In genomic region chr19:5688262-5688881, GRCh38 we compare ENCODE assay signal across 17 cellular contexts. TPM values are rescaled to one million over a fixed set of nuclear protein-coding genes. Genes with fewer than 3 reads are reported as not detected.
DNase-seq lines count a peak whose midpoint lies in the region; ATAC-seq, FAIRE-seq and TF ChIP-seq lines count a peak whose summit lies in the region.
"Not testable (repeated sequence)": the region's sequence is repeated elsewhere in the genome, so short reads cannot be mapped to it uniquely, and the experiment has no call there.
"Had no signal": no experiment of that assay in that cellular context is flagged by ENCODE, and none has a peak within 500 bp of the region (broad histone marks: within the 10 kb centered on the region; RNA-seq: fewer than 3 reads in every experiment).

No MANE protein-coding gene starts in this region.

- H3K9me3 ChIP-seq in HepG2 (ENCODE audit: low read length), result not testable (repeated sequence)

- TF ChIP-seq RAD21 in HepG2 (CRISPR knock-in tag; IDR thresholded peaks at IDR 0.05), result not testable (repeated sequence)

- not testable (repeated sequence) for H3K27me3 Mint-ChIP-seq in IgD-negative memory B cell; activated CD4-positive, alpha-beta memory T cell treated with anti-CD3 and anti-CD28 coated beads for 36 hours; dendritic cell treated with granulocyte-macrophage colony-stimulating factor and Interleukin-4, amounts not matched to agents 40 ng/mL and 50 ng/mL, for 4 days; nephron progenitor cell (ENCODE audit: low read depth, poor library complexity); stimulated activated naive B cell treated with anti-CD40 and anti-IgM and Interleukin-4, amounts not matched to agents 10 μg/mL and 1 μg/mL and 100 μg/mL, for 72 hours
- peaks cover 13% of the 10 kb centered on the region for H3K27me3 Mint-ChIP-seq in activated naive CD4-positive, alpha-beta T cell treated with anti-CD3 and anti-CD28 coated beads, Interleukin-2, amount 10 ng/mL, durations not matched to agents 7 days and 5 days

- TF ChIP-seq POLR2A in HepG2 (IDR thresholded peaks at IDR 0.05; ENCODE audit: insufficient read depth in 1 of 2, low read depth in 2 of 2, low read length in 2 of 2), result not testable (repeated sequence)

- H3K27ac ChIP-seq in 22Rv1, result peak overlapping the region; percentile 92
- H3K27ac ChIP-seq in HepG2 (ENCODE audit: extremely low read length, insufficient read depth, low read length), result not testable (repeated sequence)

- H3K4me1 ChIP-seq in HepG2 (ENCODE audit: insufficient read depth, low read length), result peaks cover 34% of the 10 kb centered on the region

- CTCF ChIA-PET in activated CD4-positive, alpha-beta memory T cell treated with anti-CD3 and anti-CD28 coated beads for 36 hours (lab: Charles Lee), result interaction anchor here (1.1 to 5.6 kb wide), 7 partner anchors 13 to 116 kb away, joined by 4 to 103 read pairs (median 6); partner anchors contain the start of genes CATSPERD, LONP1, NRTN and SAFB
- CTCF ChIA-PET in activated naive CD4-positive, alpha-beta T cell treated with anti-CD3 and anti-CD28 coated beads, Interleukin-2, amount 10 ng/mL, durations not matched to agents 7 days and 5 days (lab: Charles Lee), result interaction anchor here (0.6 to 2.0 kb wide), 4 partner anchors 9 to 1949 kb away, joined by 3 to 11 read pairs (median 4); partner anchors contain the start of genes CATSPERD and LONP1
- CTCF ChIA-PET in HepG2 (lab: Yijun Ruan, JAX; ENCODE audit: low intra/inter-chr PET ratio, low total read pairs), result interaction anchor here (0.7 kb wide), 1 partner anchor 66 kb away, joined by 3 read pairs; the partner anchor contains the start of gene SAFB2

- peak overlapping the region in 1 of 3 donors; percentile 48 for H3K27ac Mint-ChIP-seq in IgD-negative memory B cell
- H3K27ac Mint-ChIP-seq in activated CD4-positive, alpha-beta memory T cell treated with anti-CD3 and anti-CD28 coated beads for 36 hours; activated naive CD4-positive, alpha-beta T cell treated with anti-CD3 and anti-CD28 coated beads, Interleukin-2, amount 10 ng/mL, durations not matched to agents 7 days and 5 days; nephron progenitor cell: not testable (repeated sequence)
- H3K27ac Mint-ChIP-seq in dendritic cell treated with granulocyte-macrophage colony-stimulating factor and Interleukin-4, amounts not matched to agents 40 ng/mL and 50 ng/mL, for 4 days, result peak overlapping the region; percentile 87
- H3K27ac Mint-ChIP-seq in stimulated activated naive B cell treated with anti-CD40 and anti-IgM and Interleukin-4, amounts not matched to agents 10 μg/mL and 1 μg/mL and 100 μg/mL, for 72 hours, result peak overlapping the region; percentile 47

- peaks cover 5 to 21% of the 10 kb centered on the region in 2 experiments for H3K36me3 ChIP-seq in HepG2 (replicated peaks in 1 of 2; ENCODE audit: control insufficient read depth in 1 of 2, insufficient read depth in 2 of 2, low read length in 2 of 2)

- not testable (repeated sequence) for TF ChIP-seq CTCF in 22Rv1 (IDR thresholded peaks at IDR 0.05); HepG2 (CRISPR knock-in tag; IDR thresholded peaks at IDR 0.05); nephron progenitor cell (IDR thresholded peaks at IDR 0.05)

- not testable (repeated sequence) for TF ChIP-seq EP300 in HepG2 (IDR thresholded peaks at IDR 0.05; ENCODE audit: low read depth in 2 of 2, low read length in 2 of 2); HepG2 (CRISPR knock-in tag; IDR thresholded peaks at IDR 0.05; ENCODE audit: borderline replicate concordance)

- 90% methylated on average over 13 of the region's 13 CpGs for WGBS in HepG2 (ENCODE audit: low lambda C conversion rate)

- peaks cover 32% of the 10 kb centered on the region for H4K20me1 ChIP-seq in HepG2 (ENCODE audit: insufficient read depth, low read length)

- H3K9me3 Mint-ChIP-seq in IgD-negative memory B cell; activated CD4-positive, alpha-beta memory T cell treated with anti-CD3 and anti-CD28 coated beads for 36 hours; activated naive CD4-positive, alpha-beta T cell treated with anti-CD3 and anti-CD28 coated beads, Interleukin-2, amount 10 ng/mL, durations not matched to agents 7 days and 5 days; dendritic cell treated with granulocyte-macrophage colony-stimulating factor and Interleukin-4, amounts not matched to agents 40 ng/mL and 50 ng/mL, for 4 days; nephron progenitor cell; stimulated activated naive B cell treated with anti-CD40 and anti-IgM and Interleukin-4, amounts not matched to agents 10 μg/mL and 1 μg/mL and 100 μg/mL, for 72 hours: not testable (repeated sequence)

- not testable (repeated sequence) for H3K36me3 Mint-ChIP-seq in IgD-negative memory B cell
- H3K36me3 Mint-ChIP-seq in activated CD4-positive, alpha-beta memory T cell treated with anti-CD3 and anti-CD28 coated beads for 36 hours, result peaks cover 32% of the 10 kb centered on the region
- H3K36me3 Mint-ChIP-seq in activated naive CD4-positive, alpha-beta T cell treated with anti-CD3 and anti-CD28 coated beads, Interleukin-2, amount 10 ng/mL, durations not matched to agents 7 days and 5 days, result peaks cover 25% of the 10 kb centered on the region
- H3K36me3 Mint-ChIP-seq in dendritic cell treated with granulocyte-macrophage colony-stimulating factor and Interleukin-4, amounts not matched to agents 40 ng/mL and 50 ng/mL, for 4 days (ENCODE audit: low read depth), result peaks cover 33% of the 10 kb centered on the region
- H3K36me3 Mint-ChIP-seq in nephron progenitor cell (ENCODE audit: low read depth), result peaks cover 10% of the 10 kb centered on the region
- peaks cover 31 to 34% of the 10 kb centered on the region in 2 donors for H3K36me3 Mint-ChIP-seq in stimulated activated naive B cell treated with anti-CD40 and anti-IgM and Interleukin-4, amounts not matched to agents 10 μg/mL and 1 μg/mL and 100 μg/mL, for 72 hours

- H3K4me3 ChIP-seq in HepG2 (replicated peaks in 1 of 3; ENCODE audit: insufficient read depth in 1 of 3, low read depth in 2 of 3, low read length in 3 of 3), result not testable (repeated sequence)

- not testable (repeated sequence) for H3K9ac ChIP-seq in HepG2 (ENCODE audit: insufficient read depth, low read depth, low read length)

- H3K27me3 ChIP-seq in HepG2 (ENCODE audit: control insufficient read depth in 1 of 2, insufficient read depth in 2 of 2, low read length in 2 of 2), result not testable (repeated sequence)

- POLR2A ChIA-PET in activated CD4-positive, alpha-beta memory T cell treated with anti-CD3 and anti-CD28 coated beads for 36 hours (lab: Charles Lee), result interaction anchor here (2.1 to 4.0 kb wide), 3 partner anchors 30 to 32 kb away, joined by 11 to 70 read pairs (median 13); partner anchors contain the start of genes CATSPERD and LONP1
- POLR2A ChIA-PET in HepG2 (lab: Yijun Ruan, JAX), result interaction anchor here (2.2 to 3.7 kb wide), 2 partner anchors 30 to 31 kb away, joined by 10 to 95 read pairs; partner anchors contain the start of genes CATSPERD and LONP1

- BruUV-seq in HepG2 (replicated peaks; lab: Mats Ljungman, UMichigan), result not testable (repeated sequence)

- intact Hi-C loops in activated CD4-positive, alpha-beta memory T cell treated with anti-CD3 and anti-CD28 coated beads for 36 hours (cut with micrococcal nuclease), result loop anchor here (10.0 kb wide), 1 partner anchor 266 kb away; no protein-coding TSS in a partner anchor
- intact Hi-C loops in dendritic cell treated with granulocyte-macrophage colony-stimulating factor and Interleukin-4, amounts not matched to agents 40 ng/mL and 50 ng/mL, for 4 days (cut with micrococcal nuclease), result loop anchor here (5.0 kb wide), 1 partner anchor 104 kb away; the partner anchor contains the start of gene DUS3L
- intact Hi-C loops in HepG2 (cut with micrococcal nuclease; ENCODE audit: unreplicated experiment), result loop anchor here (5.0 kb wide), 1 partner anchor 141 kb away; no protein-coding TSS in a partner anchor

- H3K4me1 Mint-ChIP-seq in IgD-negative memory B cell (peaks cover 16 to 27% (median 22%) of the 10 kb centered on the region in 3 donors), nephron progenitor cell (peaks cover 21% of the 10 kb centered on the region)
- peaks cover 31% of the 10 kb centered on the region for H3K4me1 Mint-ChIP-seq in activated CD4-positive, alpha-beta memory T cell treated with anti-CD3 and anti-CD28 coated beads for 36 hours (ENCODE audit: low read depth)
- peaks cover 44% of the 10 kb centered on the region for H3K4me1 Mint-ChIP-seq in activated naive CD4-positive, alpha-beta T cell treated with anti-CD3 and anti-CD28 coated beads, Interleukin-2, amount 10 ng/mL, durations not matched to agents 7 days and 5 days
- H3K4me1 Mint-ChIP-seq in dendritic cell treated with granulocyte-macrophage colony-stimulating factor and Interleukin-4, amounts not matched to agents 40 ng/mL and 50 ng/mL, for 4 days (ENCODE audit: low read depth), result peaks cover 43% of the 10 kb centered on the region
- H3K4me1 Mint-ChIP-seq in stimulated activated naive B cell treated with anti-CD40 and anti-IgM and Interleukin-4, amounts not matched to agents 10 μg/mL and 1 μg/mL and 100 μg/mL, for 72 hours, result peaks cover 36 to 42% of the 10 kb centered on the region in 2 donors

- not testable (repeated sequence) for ATAC-seq in HepG2; stimulated activated naive B cell treated with anti-CD40 and anti-IgM and Interleukin-4, amounts not matched to agents 10 μg/mL and 1 μg/mL and 100 μg/mL, for 72 hours (replicated peaks)

- H3K4me3 Mint-ChIP-seq in IgD-negative memory B cell, result peak overlapping the region; percentile 34 to 88 (median 76)
- H3K4me3 Mint-ChIP-seq in activated CD4-positive, alpha-beta memory T cell treated with anti-CD3 and anti-CD28 coated beads for 36 hours, result peak overlapping the region; percentile 24
- peak overlapping the region; percentile 40 for H3K4me3 Mint-ChIP-seq in activated naive CD4-positive, alpha-beta T cell treated with anti-CD3 and anti-CD28 coated beads, Interleukin-2, amount 10 ng/mL, durations not matched to agents 7 days and 5 days
- H3K4me3 Mint-ChIP-seq in dendritic cell treated with granulocyte-macrophage colony-stimulating factor and Interleukin-4, amounts not matched to agents 40 ng/mL and 50 ng/mL, for 4 days, result not testable (repeated sequence)
- peak overlapping the region; percentile 54 for H3K4me3 Mint-ChIP-seq in nephron progenitor cell
- H3K4me3 Mint-ChIP-seq in stimulated activated naive B cell treated with anti-CD40 and anti-IgM and Interleukin-4, amounts not matched to agents 10 μg/mL and 1 μg/mL and 100 μg/mL, for 72 hours, result peak overlapping the region; percentile 67 to 69

- not testable (repeated sequence) for FAIRE-seq in HepG2 (lab: Jason Lieb, UNC)

- not testable (repeated sequence) for H3K4me2 ChIP-seq in HepG2 (ENCODE audit: low read depth, low read length)

- in situ Hi-C loops in HepG2 (cut with HindIII; ENCODE audit: extremely low pct_ligation_motif_present, low pct_unique_long_range_greater_than_20kb), result not testable (repeated sequence)

- not testable (repeated sequence) for H2AFZ ChIP-seq in HepG2 (ENCODE audit: low read length)

- not testable (repeated sequence) for DNase-seq in activated CD4-positive, alpha-beta memory T cell treated with anti-CD3 and anti-CD28 coated beads for 36 hours; activated naive CD4-positive, alpha-beta T cell treated with anti-CD3 and anti-CD28 coated beads, Interleukin-2, amount 10 ng/mL, durations not matched to agents 7 days and 5 days; HepG2 (ENCODE audit: low spot score); nephron progenitor cell; stimulated activated naive B cell treated with anti-CD40 and anti-IgM and Interleukin-4, amounts not matched to agents 10 μg/mL and 1 μg/mL and 100 μg/mL, for 72 hours

- H3K79me2 ChIP-seq in HepG2 (ENCODE audit: insufficient read depth, low read length), result peaks cover 33% of the 10 kb centered on the region

RNA-seq across cellular contexts. Expression of gene RPL36, which starts 1.7 kb away (rescaled TPM):
- 2,640 TPM for polyA plus RNA-seq in IgD-negative memory B cell
- 1,000 to 10,000 TPM; 1,487 to 1,524 TPM for total RNA-seq in activated CD4-positive, alpha-beta memory T cell treated with anti-CD3 and anti-CD28 coated beads for 36 hours
- 706 and 763 TPM in 2 replicates for total RNA-seq in HepG2 (2016; rRNA removed; fragmentation: Illumina TruSeq; extraction: Trizol)
- 1,266 and 1,322 TPM in 2 replicates for total RNA-seq in HepG2 (2016; cell fraction: cytosol; rRNA removed; fragmentation: Illumina TruSeq; extraction: Trizol; ENCODE audit: low read depth)
- total RNA-seq in HepG2 (2016; cell fraction: insoluble cytoplasmic fraction; rRNA removed; fragmentation: Illumina TruSeq; extraction: Trizol), result 739 and 797 TPM in 2 replicates
- total RNA-seq in HepG2 (2016; cell fraction: membrane; rRNA removed; fragmentation: Illumina TruSeq; extraction: Trizol), result 1,622 and 1,758 TPM in 2 replicates
- total RNA-seq in HepG2 (2016; cell fraction: nucleus; rRNA removed; fragmentation: Illumina TruSeq; extraction: Trizol), result 259 and 275 TPM in 2 replicates
- 740 and 962 TPM in 2 replicates for polyA plus RNA-seq in HepG2 (2011; rRNA removed)
- polyA plus RNA-seq in HepG2 (2011; cell fraction: cytosol; rRNA removed), result 548 and 718 TPM in 2 replicates
- polyA plus RNA-seq in HepG2 (2011; cell fraction: nucleus; rRNA removed), result 184 and 190 TPM in 2 replicates
- polyA plus RNA-seq in HepG2 (2012), result 1,022 and 1,044 TPM in 2 replicates
- polyA plus RNA-seq in HepG2 (2016; cell fraction: cytosol; fragmentation: Illumina TruSeq; extraction: Trizol; ENCODE audit: low read depth), result 1,678 and 1,761 TPM in 2 replicates
- 756 and 780 TPM in 2 replicates for polyA plus RNA-seq in HepG2 (2016; cell fraction: insoluble cytoplasmic fraction; fragmentation: Illumina TruSeq; extraction: Trizol; ENCODE audit: low read depth)
- polyA plus RNA-seq in HepG2 (2016; cell fraction: membrane; fragmentation: Illumina TruSeq; extraction: Trizol; ENCODE audit: low read depth), result 1,750 and 1,946 TPM in 2 replicates
- polyA plus RNA-seq in HepG2 (2016; cell fraction: nucleus; fragmentation: Illumina TruSeq; extraction: Trizol; ENCODE audit: insufficient read depth, low read depth), result 539 and 605 TPM in 2 replicates
- polyA minus RNA-seq in HepG2 (2011; rRNA and poly(A)+ RNA removed; ENCODE audit: low replicate concordance), result 163 and 316 TPM in 2 replicates
- polyA minus RNA-seq in HepG2 (2011; cell fraction: cytosol; rRNA and poly(A)+ RNA removed), result 334 and 359 TPM in 2 replicates
- polyA minus RNA-seq in HepG2 (2011; cell fraction: nucleus; rRNA and poly(A)+ RNA removed), result 64.5 and 86.4 TPM in 2 replicates

RNA-seq across cellular contexts. Expression of gene HSD11B1L, which starts 7.5 kb away (rescaled TPM):
- polyA plus RNA-seq in IgD-negative memory B cell (2.1 TPM), HepG2 (2011; rRNA removed) (3.9 and 4.6 TPM in 2 replicates)
- total RNA-seq in activated CD4-positive, alpha-beta memory T cell treated with anti-CD3 and anti-CD28 coated beads for 36 hours, result 1 to 10 TPM; 3.8 to 4.1 TPM
- total RNA-seq in HepG2 (2016; rRNA removed; fragmentation: Illumina TruSeq; extraction: Trizol), result 2.8 TPM in 2 replicates
- 2.6 and 3.3 TPM in 2 replicates for total RNA-seq in HepG2 (2016; cell fraction: cytosol; rRNA removed; fragmentation: Illumina TruSeq; extraction: Trizol; ENCODE audit: low read depth)
- 1.6 and 2.1 TPM in 2 replicates for total RNA-seq in HepG2 (2016; cell fraction: insoluble cytoplasmic fraction; rRNA removed; fragmentation: Illumina TruSeq; extraction: Trizol)
- 3.9 and 5.5 TPM in 2 replicates for total RNA-seq in HepG2 (2016; cell fraction: membrane; rRNA removed; fragmentation: Illumina TruSeq; extraction: Trizol)
- 0.81 and 0.94 TPM in 2 replicates for total RNA-seq in HepG2 (2016; cell fraction: nucleus; rRNA removed; fragmentation: Illumina TruSeq; extraction: Trizol)
- polyA plus RNA-seq in HepG2 (2011; cell fraction: cytosol; rRNA removed), result 4.2 and 6.2 TPM in 2 replicates
- 6.3 and 7.3 TPM in 2 replicates for polyA plus RNA-seq in HepG2 (2011; cell fraction: nucleus; rRNA removed)
- polyA plus RNA-seq in HepG2 (2012), result 1.9 and 3.0 TPM in 2 replicates
- 3.6 and 4.2 TPM in 2 replicates for polyA plus RNA-seq in HepG2 (2016; cell fraction: cytosol; fragmentation: Illumina TruSeq; extraction: Trizol; ENCODE audit: low read depth)
- 2.5 and 3.3 TPM in 2 replicates for polyA plus RNA-seq in HepG2 (2016; cell fraction: insoluble cytoplasmic fraction; fragmentation: Illumina TruSeq; extraction: Trizol; ENCODE audit: low read depth)
- polyA plus RNA-seq in HepG2 (2016; cell fraction: membrane; fragmentation: Illumina TruSeq; extraction: Trizol; ENCODE audit: low read depth), result 3.3 and 3.5 TPM in 2 replicates
- polyA plus RNA-seq in HepG2 (2016; cell fraction: nucleus; fragmentation: Illumina TruSeq; extraction: Trizol; ENCODE audit: insufficient read depth, low read depth), result 3.3 and 3.4 TPM in 2 replicates
- polyA minus RNA-seq in HepG2 (2011; rRNA and poly(A)+ RNA removed; ENCODE audit: low replicate concordance), result 0.21 and 1.8 TPM in 2 replicates
- 1.1 and 3.1 TPM in 2 replicates for polyA minus RNA-seq in HepG2 (2011; cell fraction: cytosol; rRNA and poly(A)+ RNA removed)
- polyA minus RNA-seq in HepG2 (2011; cell fraction: nucleus; rRNA and poly(A)+ RNA removed), result 0.52 and 1.1 TPM in 2 replicates

RNA-seq across cellular contexts. Expression of gene MICOS13, which starts 8.1 kb away (rescaled TPM):
- polyA plus RNA-seq in IgD-negative memory B cell (107 TPM), HepG2 (2011; rRNA removed) (28.8 and 40.0 TPM in 2 replicates)
- total RNA-seq in activated CD4-positive, alpha-beta memory T cell treated with anti-CD3 and anti-CD28 coated beads for 36 hours, result 10 to 100 TPM; 50.9 to 55.3 TPM
- 35.4 and 37.9 TPM in 2 replicates for total RNA-seq in HepG2 (2016; rRNA removed; fragmentation: Illumina TruSeq; extraction: Trizol)
- 20.7 and 21.7 TPM in 2 replicates for total RNA-seq in HepG2 (2016; cell fraction: cytosol; rRNA removed; fragmentation: Illumina TruSeq; extraction: Trizol; ENCODE audit: low read depth)
- total RNA-seq in HepG2 (2016; cell fraction: insoluble cytoplasmic fraction; rRNA removed; fragmentation: Illumina TruSeq; extraction: Trizol), result 38.9 and 39.8 TPM in 2 replicates
- 22.9 and 26.0 TPM in 2 replicates for total RNA-seq in HepG2 (2016; cell fraction: membrane; rRNA removed; fragmentation: Illumina TruSeq; extraction: Trizol)
- 18.4 and 19.8 TPM in 2 replicates for total RNA-seq in HepG2 (2016; cell fraction: nucleus; rRNA removed; fragmentation: Illumina TruSeq; extraction: Trizol)
- 16.8 and 30.9 TPM in 2 replicates for polyA plus RNA-seq in HepG2 (2011; cell fraction: cytosol; rRNA removed)
- polyA plus RNA-seq in HepG2 (2011; cell fraction: nucleus; rRNA removed), result 13.2 and 15.1 TPM in 2 replicates
- polyA plus RNA-seq in HepG2 (2012), result 13.1 and 19.3 TPM in 2 replicates
- polyA plus RNA-seq in HepG2 (2016; cell fraction: cytosol; fragmentation: Illumina TruSeq; extraction: Trizol; ENCODE audit: low read depth), result 20.6 and 24.5 TPM in 2 replicates
- 37.7 and 43.8 TPM in 2 replicates for polyA plus RNA-seq in HepG2 (2016; cell fraction: insoluble cytoplasmic fraction; fragmentation: Illumina TruSeq; extraction: Trizol; ENCODE audit: low read depth)
- 19.5 and 22.0 TPM in 2 replicates for polyA plus RNA-seq in HepG2 (2016; cell fraction: membrane; fragmentation: Illumina TruSeq; extraction: Trizol; ENCODE audit: low read depth)
- 32.1 and 41.0 TPM in 2 replicates for polyA plus RNA-seq in HepG2 (2016; cell fraction: nucleus; fragmentation: Illumina TruSeq; extraction: Trizol; ENCODE audit: insufficient read depth, low read depth)
- polyA minus RNA-seq in HepG2 (2011; rRNA and poly(A)+ RNA removed; ENCODE audit: low replicate concordance), result 14.6 and 22.6 TPM in 2 replicates
- polyA minus RNA-seq in HepG2 (2011; cell fraction: cytosol; rRNA and poly(A)+ RNA removed), result 6.3 and 9.1 TPM in 2 replicates
- 6.0 and 7.5 TPM in 2 replicates for polyA minus RNA-seq in HepG2 (2011; cell fraction: nucleus; rRNA and poly(A)+ RNA removed)

RNA-seq across cellular contexts. Expression of gene LONP1, which starts 31.6 kb away (rescaled TPM):
- polyA plus RNA-seq in IgD-negative memory B cell (38.5 TPM), HepG2 (2011; rRNA removed) (59.5 and 69.0 TPM in 2 replicates)
- 100 to 1,000 TPM; 178 to 181 TPM for total RNA-seq in activated CD4-positive, alpha-beta memory T cell treated with anti-CD3 and anti-CD28 coated beads for 36 hours
- total RNA-seq in HepG2 (2016; rRNA removed; fragmentation: Illumina TruSeq; extraction: Trizol), result 50.4 and 76.8 TPM in 2 replicates
- total RNA-seq in HepG2 (2016; cell fraction: cytosol; rRNA removed; fragmentation: Illumina TruSeq; extraction: Trizol; ENCODE audit: low read depth), result 12.1 and 15.6 TPM in 2 replicates
- total RNA-seq in HepG2 (2016; cell fraction: insoluble cytoplasmic fraction; rRNA removed; fragmentation: Illumina TruSeq; extraction: Trizol), result 41.9 and 83.8 TPM in 2 replicates
- total RNA-seq in HepG2 (2016; cell fraction: membrane; rRNA removed; fragmentation: Illumina TruSeq; extraction: Trizol), result 26.9 and 27.9 TPM in 2 replicates
- total RNA-seq in HepG2 (2016; cell fraction: nucleus; rRNA removed; fragmentation: Illumina TruSeq; extraction: Trizol), result 53.2 and 60.3 TPM in 2 replicates
- polyA plus RNA-seq in HepG2 (2011; cell fraction: cytosol; rRNA removed), result 54.0 and 91.2 TPM in 2 replicates
- polyA plus RNA-seq in HepG2 (2011; cell fraction: nucleus; rRNA removed), result 270 and 346 TPM in 2 replicates
- polyA plus RNA-seq in HepG2 (2012), result 49.0 and 62.8 TPM in 2 replicates
- polyA plus RNA-seq in HepG2 (2016; cell fraction: cytosol; fragmentation: Illumina TruSeq; extraction: Trizol; ENCODE audit: low read depth), result 7.4 and 9.2 TPM in 2 replicates
- 49.9 and 60.1 TPM in 2 replicates for polyA plus RNA-seq in HepG2 (2016; cell fraction: insoluble cytoplasmic fraction; fragmentation: Illumina TruSeq; extraction: Trizol; ENCODE audit: low read depth)
- 15.7 and 17.9 TPM in 2 replicates for polyA plus RNA-seq in HepG2 (2016; cell fraction: membrane; fragmentation: Illumina TruSeq; extraction: Trizol; ENCODE audit: low read depth)
- polyA plus RNA-seq in HepG2 (2016; cell fraction: nucleus; fragmentation: Illumina TruSeq; extraction: Trizol; ENCODE audit: insufficient read depth, low read depth), result 120 and 130 TPM in 2 replicates
- 65.4 and 106 TPM in 2 replicates for polyA minus RNA-seq in HepG2 (2011; rRNA and poly(A)+ RNA removed; ENCODE audit: low replicate concordance)
- polyA minus RNA-seq in HepG2 (2011; cell fraction: cytosol; rRNA and poly(A)+ RNA removed), result 42.1 and 48.3 TPM in 2 replicates
- 44.8 and 51.0 TPM in 2 replicates for polyA minus RNA-seq in HepG2 (2011; cell fraction: nucleus; rRNA and poly(A)+ RNA removed)

RNA-seq across cellular contexts. Expression of gene CATSPERD, which starts 32.1 kb away (rescaled TPM):
- polyA plus RNA-seq in IgD-negative memory B cell, result not detected
- total RNA-seq in activated CD4-positive, alpha-beta memory T cell treated with anti-CD3 and anti-CD28 coated beads for 36 hours, result not detected
- total RNA-seq in HepG2 (2016; rRNA removed; fragmentation: Illumina TruSeq; extraction: Trizol), result not detected in 2 replicates
- total RNA-seq in HepG2 (2016; cell fraction: cytosol; rRNA removed; fragmentation: Illumina TruSeq; extraction: Trizol; ENCODE audit: low read depth), result not detected in 2 replicates
- total RNA-seq in HepG2 (2016; cell fraction: insoluble cytoplasmic fraction; rRNA removed; fragmentation: Illumina TruSeq; extraction: Trizol), result not detected in 2 replicates
- total RNA-seq in HepG2 (2016; cell fraction: membrane; rRNA removed; fragmentation: Illumina TruSeq; extraction: Trizol), result 0.09 TPM in 1 of 2 replicates, not detected in the other
- total RNA-seq in HepG2 (2016; cell fraction: nucleus; rRNA removed; fragmentation: Illumina TruSeq; extraction: Trizol), result not detected in 2 replicates
- 0.04 TPM in 1 of 2 replicates, not detected in the other for polyA plus RNA-seq in HepG2 (2011; rRNA removed)
- 0.04 TPM in 1 of 2 replicates, not detected in the other for polyA plus RNA-seq in HepG2 (2011; cell fraction: cytosol; rRNA removed)
- polyA plus RNA-seq in HepG2 (2011; cell fraction: nucleus; rRNA removed), result 0.09 TPM in 1 of 2 replicates, not detected in the other
- not detected in 2 replicates for polyA plus RNA-seq in HepG2 (2012)
- polyA plus RNA-seq in HepG2 (2016; cell fraction: cytosol; fragmentation: Illumina TruSeq; extraction: Trizol; ENCODE audit: low read depth), result not detected in 2 replicates
- polyA plus RNA-seq in HepG2 (2016; cell fraction: insoluble cytoplasmic fraction; fragmentation: Illumina TruSeq; extraction: Trizol; ENCODE audit: low read depth), result not detected in 2 replicates
- polyA plus RNA-seq in HepG2 (2016; cell fraction: membrane; fragmentation: Illumina TruSeq; extraction: Trizol; ENCODE audit: low read depth), result not detected in 2 replicates
- polyA plus RNA-seq in HepG2 (2016; cell fraction: nucleus; fragmentation: Illumina TruSeq; extraction: Trizol; ENCODE audit: insufficient read depth, low read depth), result not detected in 2 replicates
- 0.09 TPM in 1 of 2 replicates, not detected in the other for polyA minus RNA-seq in HepG2 (2011; rRNA and poly(A)+ RNA removed; ENCODE audit: low replicate concordance)
- not detected in 2 replicates for polyA minus RNA-seq in HepG2 (2011; cell fraction: cytosol; rRNA and poly(A)+ RNA removed)
- polyA minus RNA-seq in HepG2 (2011; cell fraction: nucleus; rRNA and poly(A)+ RNA removed), result not detected in 2 replicates
- total RNA-seq: activated naive CD4-positive, alpha-beta T cell treated with anti-CD3 and anti-CD28 coated beads, Interleukin-2, amount 50 U/mL, for 72 hours; ascending aorta; cardiac septum; Daoy; left ventricle myocardium inferior; MCF 10A; tibial nerve had no signal
- polyA plus RNA-seq: CD14-positive monocyte, neural cell had no signal
